ENCODE assay signal across 11 cellular contexts in genomic region chr1:156359973-156360372, GRCh38. TPM values are rescaled to one million over a fixed set of nuclear protein-coding genes. Genes with fewer than 3 reads are reported as not detected.
DNase-seq lines count a peak whose midpoint lies in the region; ATAC-seq and TF ChIP-seq lines count a peak whose summit lies in the region.
"Had no signal": no experiment of that assay in that cellular context is flagged by ENCODE, and none has a peak within 500 bp of the region (broad histone marks: within the 10 kb centered on the region; RNA-seq: fewer than 3 reads in every experiment).

No MANE protein-coding gene starts in this region.

- H3K4me3 ChIP-seq in cardiac muscle cell (no peak overlapping the region), right atrium auricular region (no peak overlapping the region), PC-9 (no peak overlapping the region), epithelial cell of esophagus (ENCODE audit: low read length) (no peak overlapping the region)
- H3K4me3 ChIP-seq: smooth muscle cell had no signal

- H4K20me1 ChIP-seq in PC-9 (ENCODE audit: insufficient read depth), result no peaks in the 10 kb centered on the region

- H3K4me1 ChIP-seq in cardiac muscle cell (ENCODE audit: low read depth) (no peaks in the 10 kb centered on the region), right atrium auricular region (no peaks in the 10 kb centered on the region), PC-9 (replicated peaks; ENCODE audit: insufficient read depth) (peaks cover 9% of the 10 kb centered on the region; the same call in 1 of the 2 replicates)

- H2AFZ ChIP-seq in PC-9, result no peak overlapping the region

- TF ChIP-seq CTCF in cardiac muscle cell (IDR thresholded peaks at IDR 0.05; ENCODE audit: low read depth, low read length), result peak; percentile 47
- no peak for TF ChIP-seq CTCF in right atrium auricular region (IDR thresholded peaks at IDR 0.05)
- TF ChIP-seq CTCF in PC-9 (conservative IDR thresholded peaks at IDR 0.05), result peak; percentile 21; the same call in 1 of the 2 replicates
- peak; percentile 37 for TF ChIP-seq CTCF in epithelial cell of esophagus (IDR thresholded peaks at IDR 0.05; ENCODE audit: insufficient read depth, low read depth, low read length, missing control alignments)
- peak; percentile 29 for TF ChIP-seq CTCF in type B pancreatic cell (conservative IDR thresholded peaks at IDR 0.05)

- no peak for ATAC-seq in GM21529 (IDR thresholded peaks at IDR 0.05; ENCODE audit: unreplicated experiment)

- intact Hi-C loops in PC-9 (cut with micrococcal nuclease; ENCODE audit: unreplicated experiment), result no loop called here
- intact Hi-C loops in activated CD4-positive, alpha-beta memory T cell treated with anti-CD3 and anti-CD28 coated beads for 36 hours (cut with micrococcal nuclease), result no loop called here

- H3K27me3 Mint-ChIP-seq in type B pancreatic cell, result peaks cover 60% of the 10 kb centered on the region
- H3K27me3 Mint-ChIP-seq in activated naive CD4-positive, alpha-beta T cell treated with anti-CD3 and anti-CD28 coated beads, Interleukin-2, amount 10 ng/mL, durations not matched to agents 7 days and 5 days, result peaks cover 65% of the 10 kb centered on the region
- peaks cover 16% of the 10 kb centered on the region for H3K27me3 Mint-ChIP-seq in activated CD4-positive, alpha-beta memory T cell treated with anti-CD3 and anti-CD28 coated beads for 36 hours

- H3K9me3 ChIP-seq in cardiac muscle cell (ENCODE audit: low read depth) (no peaks in the 10 kb centered on the region), right atrium auricular region (no peaks in the 10 kb centered on the region), PC-9 (ENCODE audit: insufficient read depth, low read depth) (no peaks in the 10 kb centered on the region)

- H3K27ac ChIP-seq in cardiac muscle cell (no peak overlapping the region), right atrium auricular region (no peak overlapping the region), PC-9 (no peak overlapping the region)

- POLR2A ChIA-PET in PC-9 (lab: Charles Lee; ENCODE audit: unreplicated experiment), result interaction anchor here (0.7 kb wide), 1 partner anchor 54 kb away, joined by 7 read pairs; no protein-coding TSS in a partner anchor
- POLR2A ChIA-PET in activated CD4-positive, alpha-beta memory T cell treated with anti-CD3 and anti-CD28 coated beads for 36 hours (lab: Charles Lee), result no interaction called here

- no peaks in the 10 kb centered on the region for H3K36me3 Mint-ChIP-seq in type B pancreatic cell
- no peaks in the 10 kb centered on the region for H3K36me3 Mint-ChIP-seq in activated naive CD4-positive, alpha-beta T cell treated with anti-CD3 and anti-CD28 coated beads, Interleukin-2, amount 10 ng/mL, durations not matched to agents 7 days and 5 days
- no peaks in the 10 kb centered on the region for H3K36me3 Mint-ChIP-seq in activated CD4-positive, alpha-beta memory T cell treated with anti-CD3 and anti-CD28 coated beads for 36 hours
- H3K36me3 Mint-ChIP-seq: CD8-positive, alpha-beta memory T cell had no signal

- H3K4me2 ChIP-seq in PC-9, result no peak overlapping the region
- H3K4me2 ChIP-seq: smooth muscle cell had no signal

- H3K27me3 ChIP-seq in cardiac muscle cell (peaks cover 3% of the 10 kb centered on the region), right atrium auricular region (peaks cover 0 to 3% of the 10 kb centered on the region in 2 donors), PC-9 (ENCODE audit: insufficient read depth, low read depth) (no peaks in the 10 kb centered on the region)

- H3K27ac Mint-ChIP-seq in type B pancreatic cell, result no peak overlapping the region
- no peak overlapping the region for H3K27ac Mint-ChIP-seq in activated naive CD4-positive, alpha-beta T cell treated with anti-CD3 and anti-CD28 coated beads, Interleukin-2, amount 10 ng/mL, durations not matched to agents 7 days and 5 days
- H3K27ac Mint-ChIP-seq in activated CD4-positive, alpha-beta memory T cell treated with anti-CD3 and anti-CD28 coated beads for 36 hours, result no peak overlapping the region
- H3K27ac Mint-ChIP-seq: CD8-positive, alpha-beta memory T cell; dendritic cell treated with granulocyte-macrophage colony-stimulating factor and Interleukin-4, amounts not matched to agents 40 ng/mL and 50 ng/mL, for 4 days had no signal

- H3K4me3 Mint-ChIP-seq in type B pancreatic cell, result no peak overlapping the region
- no peak overlapping the region for H3K4me3 Mint-ChIP-seq in activated naive CD4-positive, alpha-beta T cell treated with anti-CD3 and anti-CD28 coated beads, Interleukin-2, amount 10 ng/mL, durations not matched to agents 7 days and 5 days
- no peak overlapping the region for H3K4me3 Mint-ChIP-seq in activated CD4-positive, alpha-beta memory T cell treated with anti-CD3 and anti-CD28 coated beads for 36 hours
- H3K4me3 Mint-ChIP-seq: CD8-positive, alpha-beta memory T cell; dendritic cell treated with granulocyte-macrophage colony-stimulating factor and Interleukin-4, amounts not matched to agents 40 ng/mL and 50 ng/mL, for 4 days had no signal

- CTCF ChIA-PET in PC-9 (lab: Charles Lee), result interaction anchor here (0.7 to 1.9 kb wide), 4 partner anchors 21 to 263 kb away, joined by 3 to 7 read pairs (median 4); partner anchors contain the start of genes CCT3 and TSACC
- CTCF ChIA-PET in activated naive CD4-positive, alpha-beta T cell treated with anti-CD3 and anti-CD28 coated beads, Interleukin-2, amount 10 ng/mL, durations not matched to agents 7 days and 5 days (lab: Charles Lee), result interaction anchor here (1.0 to 2.8 kb wide), 6 partner anchors 11 to 269 kb away, joined by 3 to 14 read pairs (median 5); no protein-coding TSS in a partner anchor
- CTCF ChIA-PET in activated CD4-positive, alpha-beta memory T cell treated with anti-CD3 and anti-CD28 coated beads for 36 hours (lab: Charles Lee), result interaction anchor here (0.8 to 5.1 kb wide), 5 partner anchors 13 to 218 kb away, joined by 3 to 36 read pairs (median 5); no protein-coding TSS in a partner anchor

- H3F3A ChIP-seq in PC-9 (ENCODE audit: insufficient read depth, low read depth), result no peaks in the 10 kb centered on the region

- H3K36me3 ChIP-seq in cardiac muscle cell (no peaks in the 10 kb centered on the region), right atrium auricular region (no peaks in the 10 kb centered on the region), PC-9 (ENCODE audit: low read depth) (no peaks in the 10 kb centered on the region)

- no peaks in the 10 kb centered on the region for H3K9me2 ChIP-seq in PC-9 (ENCODE audit: insufficient read depth)

- BruUV-seq in PC-9 (replicated peaks; lab: Mats Ljungman, UMichigan), result no TSS peak

- DNase-seq in cardiac muscle cell (ENCODE audit: low read depth in 1 of 2, low spot score in 1 of 2) (peak; percentile 37 to 51), right atrium auricular region (ENCODE audit: low spot score) (no peak), PC-9 (no peak), epithelial cell of esophagus (ENCODE audit: low read depth) (peak; percentile 43), type B pancreatic cell (ENCODE audit: extremely low spot score, unreplicated experiment) (no peak)
- DNase-seq in activated naive CD4-positive, alpha-beta T cell treated with anti-CD3 and anti-CD28 coated beads, Interleukin-2, amount 10 ng/mL, durations not matched to agents 7 days and 5 days, result no peak
- DNase-seq in activated CD4-positive, alpha-beta memory T cell treated with anti-CD3 and anti-CD28 coated beads for 36 hours, result no peak
- DNase-seq: CD8-positive, alpha-beta memory T cell had no signal

- no peaks in the 10 kb centered on the region for H3K79me2 ChIP-seq in PC-9 (ENCODE audit: low read depth)

- H3K4me1 Mint-ChIP-seq in type B pancreatic cell (ENCODE audit: unreplicated experiment), result peaks cover 6% of the 10 kb centered on the region
- peaks cover 7% of the 10 kb centered on the region for H3K4me1 Mint-ChIP-seq in activated naive CD4-positive, alpha-beta T cell treated with anti-CD3 and anti-CD28 coated beads, Interleukin-2, amount 10 ng/mL, durations not matched to agents 7 days and 5 days
- H3K4me1 Mint-ChIP-seq in activated CD4-positive, alpha-beta memory T cell treated with anti-CD3 and anti-CD28 coated beads for 36 hours (ENCODE audit: low read depth), result peaks cover 14% of the 10 kb centered on the region

- no peaks in the 10 kb centered on the region for H3K9me3 Mint-ChIP-seq in type B pancreatic cell
- no peaks in the 10 kb centered on the region for H3K9me3 Mint-ChIP-seq in activated naive CD4-positive, alpha-beta T cell treated with anti-CD3 and anti-CD28 coated beads, Interleukin-2, amount 10 ng/mL, durations not matched to agents 7 days and 5 days
- no peaks in the 10 kb centered on the region for H3K9me3 Mint-ChIP-seq in activated CD4-positive, alpha-beta memory T cell treated with anti-CD3 and anti-CD28 coated beads for 36 hours
- H3K9me3 Mint-ChIP-seq: CD8-positive, alpha-beta memory T cell; dendritic cell treated with granulocyte-macrophage colony-stimulating factor and Interleukin-4, amounts not matched to agents 40 ng/mL and 50 ng/mL, for 4 days had no signal

RNA-seq across cellular contexts. Expression of gene RHBG, which starts 9.0 kb away (rescaled TPM):
- total RNA-seq in cardiac muscle cell (not detected in 2 replicates), right atrium auricular region (not detected), PC-9 (2021) (1.8 and 4.0 TPM in 2 replicates), type B pancreatic cell (ENCODE audit: low replicate concordance) (0.17 and 0.88 TPM in 2 replicates)
- polyA plus RNA-seq in cardiac muscle cell, result not detected in 2 replicates
- total RNA-seq in activated CD4-positive, alpha-beta memory T cell treated with anti-CD3 and anti-CD28 coated beads for 36 hours, result not detected
- total RNA-seq: CD8-positive, alpha-beta memory T cell; smooth muscle cell had no signal
- polyA plus RNA-seq: CD8-positive, alpha-beta memory T cell; smooth muscle cell had no signal

RNA-seq across cellular contexts. Expression of gene TSACC, which starts 21.6 kb away (rescaled TPM):
- total RNA-seq in cardiac muscle cell (not detected in 2 replicates), right atrium auricular region (not detected), PC-9 (2021) (0.75 and 1.3 TPM in 2 replicates), type B pancreatic cell (ENCODE audit: low replicate concordance) (0.63 TPM in 1 of 2 replicates, not detected in the other)
- polyA plus RNA-seq in cardiac muscle cell, result 1.1 and 4.7 TPM in 2 replicates
- total RNA-seq in activated CD4-positive, alpha-beta memory T cell treated with anti-CD3 and anti-CD28 coated beads for 36 hours, result not detected
- polyA plus RNA-seq: smooth muscle cell had no signal

RNA-seq across cellular contexts. Expression of gene CCT3, which starts 21.9 kb away (rescaled TPM):
- total RNA-seq in cardiac muscle cell (245 and 330 TPM in 2 replicates), right atrium auricular region (100 to 1,000 TPM; 102 to 146 TPM), PC-9 (2021) (272 and 317 TPM in 2 replicates), type B pancreatic cell (ENCODE audit: low replicate concordance) (209 and 301 TPM in 2 replicates)
- 282 and 287 TPM in 2 replicates for polyA plus RNA-seq in cardiac muscle cell
- 100 to 1,000 TPM; 344 to 356 TPM for total RNA-seq in activated CD4-positive, alpha-beta memory T cell treated with anti-CD3 and anti-CD28 coated beads for 36 hours

Comparison
In these comparisons a context has a peak if more than half of its experiments do, and no peak if none do; other contexts are left out.
1. DNase-seq: peak in cardiac muscle cell (2 of 2) and epithelial cell of esophagus (single experiment); none in right atrium auricular region (single experiment), PC-9 (0 of 2), type B pancreatic cell (single experiment), activated naive CD4-positive, alpha-beta T cell treated with anti-CD3 and anti-CD28 coated beads, Interleukin-2, amount 10 ng/mL, durations not matched to agents 7 days and 5 days (single experiment) and activated CD4-positive, alpha-beta memory T cell treated with anti-CD3 and anti-CD28 coated beads for 36 hours (single experiment).
2. CTCF ChIP-seq: peak in cardiac muscle cell (single experiment), PC-9 (single experiment), epithelial cell of esophagus (single experiment) and type B pancreatic cell (single experiment); none in right atrium auricular region (0 of 2).